Comparison of ENCODE assay signal across 19 cellular contexts in genomic region chr3:27923349-27924068, GRCh38.
DNase-seq lines count a peak whose midpoint lies in the region; ATAC-seq, FAIRE-seq and TF ChIP-seq lines count a peak whose summit lies in the region.
"Had no signal": no experiment of that assay in that cellular context is flagged by ENCODE, and none has a peak within 500 bp of the region (broad histone marks: within the 10 kb centered on the region; RNA-seq: fewer than 3 reads in every experiment).

No MANE protein-coding gene starts in this region.

- H3K9me3 ChIP-seq in GM12878 (replicated peaks; ENCODE audit: control insufficient read depth, insufficient read depth, low read length), result no peaks in the 10 kb centered on the region
- H3K9me3 ChIP-seq: BLaER1 treated with 17β-estradiol and CSF1 and Interleukin-3, amounts not matched to agents 10 nM and 100 nM had no signal

- peaks cover 18% of the 10 kb centered on the region for H3K9me3 Mint-ChIP-seq in activated CD4-positive, alpha-beta T cell treated with anti-CD3 and anti-CD28 coated beads, Interleukin-2, amount 10 ng/mL, durations not matched to agents 24 days and 14 days
- H3K9me3 Mint-ChIP-seq in activated CD4-positive, alpha-beta T cell treated with anti-CD3 and anti-CD28 coated beads, Interleukin-2, amount 10 ng/mL, durations not matched to agents 7 days and 5 days, result peaks cover 2% of the 10 kb centered on the region
- H3K9me3 Mint-ChIP-seq in T-helper 2 cell treated with Interferon-gamma antibody and Interleukin-4, amounts not matched to agents 5 μg/mL and 100 μg/mL, for 36 hours, result peaks cover 15% of the 10 kb centered on the region
- no peaks in the 10 kb centered on the region for H3K9me3 Mint-ChIP-seq in natural killer cell treated with Interleukin-12 subunit alpha and Interleukin-12 subunit beta and Interleukin-15 and Interleukin-18, amount 100 ng/mL, for 72 hours
- H3K9me3 Mint-ChIP-seq: CD8-positive, alpha-beta T cell; HFFc6 had no signal

- no peaks in the 10 kb centered on the region for H3K36me3 ChIP-seq in GM12878 (ENCODE audit: control insufficient read depth in 2 of 2, insufficient read depth in 2 of 2, low read length in 1 of 2)
- H3K36me3 ChIP-seq: BLaER1 treated with 17β-estradiol and CSF1 and Interleukin-3, amounts not matched to agents 10 nM and 100 nM had no signal

- no peak for DNase-seq in activated CD4-positive, alpha-beta T cell treated with anti-CD3 and anti-CD28 coated beads, Interleukin-2, amount 10 ng/mL, durations not matched to agents 24 days and 14 days
- no peak for DNase-seq in activated CD4-positive, alpha-beta T cell treated with anti-CD3 and anti-CD28 coated beads, Interleukin-2, amount 10 ng/mL, durations not matched to agents 7 days and 5 days
- no peak for DNase-seq in T-helper 2 cell treated with Interferon-gamma antibody and Interleukin-4, amounts not matched to agents 5 μg/mL and 100 μg/mL, for 36 hours (ENCODE audit: low spot score)
- no peak for DNase-seq in GM12878 (ENCODE audit: low read depth, low spot score)
- no peak for DNase-seq in natural killer cell treated with Interleukin-12 subunit alpha and Interleukin-12 subunit beta and Interleukin-15 and Interleukin-18, amount 100 ng/mL, for 72 hours (ENCODE audit: low spot score)
- DNase-seq in stimulated activated naive CD4-positive, alpha-beta T cell treated with Interleukin-2 at 50 U/mL for 16 hours (lab: John Stamatoyannopoulos, UW), result no peak
- DNase-seq: Calu3; CD8-positive, alpha-beta T cell; DMS79 treated with DMSO at 0.1 percent for 48 hours; EL; GOT3; H7; HFFc6 had no signal

- H3K4me3 Mint-ChIP-seq in activated CD4-positive, alpha-beta T cell treated with anti-CD3 and anti-CD28 coated beads, Interleukin-2, amount 10 ng/mL, durations not matched to agents 24 days and 14 days, result peak overlapping the region; percentile 44
- H3K4me3 Mint-ChIP-seq in activated CD4-positive, alpha-beta T cell treated with anti-CD3 and anti-CD28 coated beads, Interleukin-2, amount 10 ng/mL, durations not matched to agents 7 days and 5 days, result no peak overlapping the region
- H3K4me3 Mint-ChIP-seq in T-helper 2 cell treated with Interferon-gamma antibody and Interleukin-4, amounts not matched to agents 5 μg/mL and 100 μg/mL, for 36 hours, result peak overlapping the region; percentile 13
- peak overlapping the region; percentile 93 for H3K4me3 Mint-ChIP-seq in natural killer cell treated with Interleukin-12 subunit alpha and Interleukin-12 subunit beta and Interleukin-15 and Interleukin-18, amount 100 ng/mL, for 72 hours
- H3K4me3 Mint-ChIP-seq: B cell; CD8-positive, alpha-beta T cell; HFFc6 had no signal

- TF ChIP-seq CTCF in GM12878 (IDR thresholded peaks at IDR 0.05 in 2 of 3, conservative IDR thresholded peaks at IDR 0.05 in 1 of 3; ENCODE audit: control insufficient read depth in 2 of 3, extremely low read depth in 1 of 3, insufficient read depth in 1 of 3, low read depth in 3 of 3, low read length in 3 of 3), result no peak

- POLR2A ChIA-PET in activated CD4-positive, alpha-beta T cell treated with anti-CD3 and anti-CD28 coated beads, Interleukin-2, amount 10 ng/mL, durations not matched to agents 7 days and 5 days (lab: Charles Lee), result no interaction called here
- POLR2A ChIA-PET in GM12878 (lab: Charles Lee), result interaction anchor here (0.5 to 1.1 kb wide), 3 partner anchors 90 to 342 kb away, joined by 3 to 7 read pairs (median 4); no protein-coding TSS in a partner anchor

- H3K27me3 ChIP-seq in GM12878 (replicated peaks in 1 of 2; ENCODE audit: control insufficient read depth in 2 of 2, insufficient read depth in 2 of 2, low read length in 1 of 2), result no peaks in the 10 kb centered on the region
- H3K27me3 ChIP-seq: BLaER1 treated with 17β-estradiol and CSF1 and Interleukin-3, amounts not matched to agents 10 nM and 100 nM had no signal

- H3K79me2 ChIP-seq in GM12878 (ENCODE audit: control insufficient read depth, insufficient read depth, low read length), result no peaks in the 10 kb centered on the region

- no peak for TF ChIP-seq POLR2A in GM12878 (IDR thresholded peaks at IDR 0.05; ENCODE audit: low read depth, low read length)

- no peak overlapping the region for H3K4me3 ChIP-seq in GM12878
- H3K4me3 ChIP-seq: BLaER1 treated with 17β-estradiol and CSF1 and Interleukin-3, amounts not matched to agents 10 nM and 100 nM had no signal

- in situ Hi-C loops in GM12878 (cut with MboI), result no loop called here

- no peaks in the 10 kb centered on the region for H4K20me1 ChIP-seq in GM12878 (ENCODE audit: control insufficient read depth, insufficient read depth)
- H4K20me1 ChIP-seq: BLaER1 treated with 17β-estradiol and CSF1 and Interleukin-3, amounts not matched to agents 10 nM and 100 nM had no signal

- ATAC-seq in GM12878, result peak; percentile 51
- peak; percentile 76 to 83 for ATAC-seq in natural killer cell treated with Interleukin-12 subunit alpha and Interleukin-12 subunit beta and Interleukin-15 and Interleukin-18, amount 100 ng/mL, for 72 hours
- ATAC-seq in GM18858 (IDR thresholded peaks at IDR 0.05; ENCODE audit: unreplicated experiment), result no peak
- ATAC-seq: CD8-positive, alpha-beta T cell; HCT116 had no signal

- no TSS peak for BruUV-seq in GM12878 (replicated peaks; lab: Mats Ljungman, UMichigan)

- SMC1A ChIA-PET in GM12878 (lab: Charles Lee; ENCODE audit: uncharacterized antibody, unreplicated experiment), result interaction anchor here (0.9 to 2.4 kb wide), 15 partner anchors 11 to 404 kb away, joined by 3 to 8 read pairs (median 4); partner anchors contain the start of gene EOMES

- RAD21 ChIA-PET in GM12878 (lab: Charles Lee; ENCODE audit: unreplicated experiment), result interaction anchor here (0.8 to 1.6 kb wide), 14 partner anchors 10 to 377 kb away, joined by 3 to 5 read pairs (median 3); partner anchors contain the start of gene EOMES

- CTCF ChIA-PET in activated CD4-positive, alpha-beta T cell treated with anti-CD3 and anti-CD28 coated beads, Interleukin-2, amount 10 ng/mL, durations not matched to agents 7 days and 5 days (lab: Charles Lee), result no interaction called here
- CTCF ChIA-PET in GM12878 (lab: Yijun Ruan, JAX), result interaction anchor here (0.8 to 1.2 kb wide), 5 partner anchors 10 to 398 kb away, joined by 3 to 5 read pairs (median 4); no protein-coding TSS in a partner anchor

- no peak overlapping the region for H2AFZ ChIP-seq in GM12878 (ENCODE audit: control insufficient read depth, low read depth, low read length)

- no peak overlapping the region for H3K27ac ChIP-seq in GM12878 (ENCODE audit: control insufficient read depth, insufficient read depth)
- H3K27ac ChIP-seq: BLaER1 treated with 17β-estradiol and CSF1 and Interleukin-3, amounts not matched to agents 10 nM and 100 nM; HL-60 had no signal

- H3K4me2 ChIP-seq in GM12878 (ENCODE audit: control insufficient read depth, insufficient read depth), result no peak overlapping the region
- H3K4me2 ChIP-seq: BLaER1 treated with 17β-estradiol and CSF1 and Interleukin-3, amounts not matched to agents 10 nM and 100 nM had no signal

- TF ChIP-seq RAD21 in GM12878 (IDR thresholded peaks at IDR 0.05; ENCODE audit: insufficient read depth, low read depth, low read length), result no peak

- WGBS in GM12878 (ENCODE audit: insufficient coverage, insufficient replicate concordance, low lambda C conversion rate, missing lambda C conversion rate), result 19% methylated on average over 2 of the region's 2 CpGs

- peak overlapping the region; percentile 52 for H3K27ac Mint-ChIP-seq in activated CD4-positive, alpha-beta T cell treated with anti-CD3 and anti-CD28 coated beads, Interleukin-2, amount 10 ng/mL, durations not matched to agents 24 days and 14 days
- H3K27ac Mint-ChIP-seq in activated CD4-positive, alpha-beta T cell treated with anti-CD3 and anti-CD28 coated beads, Interleukin-2, amount 10 ng/mL, durations not matched to agents 7 days and 5 days, result no peak overlapping the region
- peak overlapping the region; percentile 24 for H3K27ac Mint-ChIP-seq in T-helper 2 cell treated with Interferon-gamma antibody and Interleukin-4, amounts not matched to agents 5 μg/mL and 100 μg/mL, for 36 hours
- H3K27ac Mint-ChIP-seq in natural killer cell treated with Interleukin-12 subunit alpha and Interleukin-12 subunit beta and Interleukin-15 and Interleukin-18, amount 100 ng/mL, for 72 hours, result peak overlapping the region; percentile 90 to 97
- H3K27ac Mint-ChIP-seq: B cell; CD8-positive, alpha-beta T cell; HFFc6 had no signal

- FAIRE-seq in GM12878 (lab: Jason Lieb, UNC), result no peak
- FAIRE-seq: GM12891 had no signal

- no peaks in the 10 kb centered on the region for H3K27me3 Mint-ChIP-seq in activated CD4-positive, alpha-beta T cell treated with anti-CD3 and anti-CD28 coated beads, Interleukin-2, amount 10 ng/mL, durations not matched to agents 24 days and 14 days
- H3K27me3 Mint-ChIP-seq in activated CD4-positive, alpha-beta T cell treated with anti-CD3 and anti-CD28 coated beads, Interleukin-2, amount 10 ng/mL, durations not matched to agents 7 days and 5 days, result no peaks in the 10 kb centered on the region
- H3K27me3 Mint-ChIP-seq in T-helper 2 cell treated with Interferon-gamma antibody and Interleukin-4, amounts not matched to agents 5 μg/mL and 100 μg/mL, for 36 hours (ENCODE audit: low read depth), result no peaks in the 10 kb centered on the region
- H3K27me3 Mint-ChIP-seq in natural killer cell treated with Interleukin-12 subunit alpha and Interleukin-12 subunit beta and Interleukin-15 and Interleukin-18, amount 100 ng/mL, for 72 hours, result no peaks in the 10 kb centered on the region
- H3K27me3 Mint-ChIP-seq: B cell had no signal

- H3K9ac ChIP-seq in GM12878 (ENCODE audit: control insufficient read depth, insufficient read depth, low read length), result no peak overlapping the region
- H3K9ac ChIP-seq: BLaER1 treated with 17β-estradiol and CSF1 and Interleukin-3, amounts not matched to agents 10 nM and 100 nM had no signal

- no peak for TF ChIP-seq EP300 in GM12878 (IDR thresholded peaks at IDR 0.05; ENCODE audit: borderline replicate concordance in 1 of 2, control insufficient read depth in 1 of 2, low read depth in 2 of 2, low read length in 2 of 2)

- H3K4me1 ChIP-seq in GM12878 (ENCODE audit: control insufficient read depth, insufficient read depth, low read length), result no peaks in the 10 kb centered on the region

- intact Hi-C loops in activated CD4-positive, alpha-beta T cell treated with anti-CD3 and anti-CD28 coated beads, Interleukin-2, amount 10 ng/mL, durations not matched to agents 24 days and 14 days (cut with micrococcal nuclease), result loop anchor here (10.0 kb wide), 1 partner anchor 329 kb away; no protein-coding TSS in a partner anchor
- intact Hi-C loops in GM12878 (cut with micrococcal nuclease; ENCODE audit: unreplicated experiment), result loop anchor here (5.0 kb wide), 1 partner anchor 201 kb away; the partner anchor contains the start of gene EOMES

- H3K36me3 Mint-ChIP-seq in activated CD4-positive, alpha-beta T cell treated with anti-CD3 and anti-CD28 coated beads, Interleukin-2, amount 10 ng/mL, durations not matched to agents 24 days and 14 days (ENCODE audit: low read depth), result peaks cover 7% of the 10 kb centered on the region
- H3K36me3 Mint-ChIP-seq in activated CD4-positive, alpha-beta T cell treated with anti-CD3 and anti-CD28 coated beads, Interleukin-2, amount 10 ng/mL, durations not matched to agents 7 days and 5 days (ENCODE audit: low read depth), result peaks cover 3% of the 10 kb centered on the region
- peaks cover 10% of the 10 kb centered on the region for H3K36me3 Mint-ChIP-seq in T-helper 2 cell treated with Interferon-gamma antibody and Interleukin-4, amounts not matched to agents 5 μg/mL and 100 μg/mL, for 36 hours (ENCODE audit: low read depth)
- H3K36me3 Mint-ChIP-seq in natural killer cell treated with Interleukin-12 subunit alpha and Interleukin-12 subunit beta and Interleukin-15 and Interleukin-18, amount 100 ng/mL, for 72 hours, result peaks cover 34% of the 10 kb centered on the region
- H3K36me3 Mint-ChIP-seq: CD8-positive, alpha-beta T cell had no signal

- H3K4me1 Mint-ChIP-seq in activated CD4-positive, alpha-beta T cell treated with anti-CD3 and anti-CD28 coated beads, Interleukin-2, amount 10 ng/mL, durations not matched to agents 24 days and 14 days, result peaks cover 36% of the 10 kb centered on the region
- peaks cover 11% of the 10 kb centered on the region for H3K4me1 Mint-ChIP-seq in activated CD4-positive, alpha-beta T cell treated with anti-CD3 and anti-CD28 coated beads, Interleukin-2, amount 10 ng/mL, durations not matched to agents 7 days and 5 days
- peaks cover 23% of the 10 kb centered on the region for H3K4me1 Mint-ChIP-seq in T-helper 2 cell treated with Interferon-gamma antibody and Interleukin-4, amounts not matched to agents 5 μg/mL and 100 μg/mL, for 36 hours (ENCODE audit: low read depth)
- peaks cover 36 to 40% of the 10 kb centered on the region in 2 donors for H3K4me1 Mint-ChIP-seq in natural killer cell treated with Interleukin-12 subunit alpha and Interleukin-12 subunit beta and Interleukin-15 and Interleukin-18, amount 100 ng/mL, for 72 hours (ENCODE audit: low read depth in 2 of 2)
- H3K4me1 Mint-ChIP-seq: B cell had no signal
